8 cellular contexts compared by ENCODE assay signal in genomic region chr7:129948338-129948737, GRCh38. TPM values are rescaled to one million over a fixed set of nuclear protein-coding genes. Genes with fewer than 3 reads are reported as not detected.
A peak's percentile ranks its signal among the peaks of the same experiment; 100 is the strongest.
DNase-seq lines count a peak whose midpoint lies in the region; ATAC-seq and TF ChIP-seq lines count a peak whose summit lies in the region.

No MANE protein-coding gene starts in this region.

- POLR2A ChIA-PET in PC-3 (lab: Charles Lee; ENCODE audit: unreplicated experiment), result interaction anchor here (0.7 to 1.6 kb wide), 4 partner anchors 11 to 61 kb away, joined by 3 to 16 read pairs (median 5); no protein-coding TSS in a partner anchor

- ATAC-seq in PC-3 (no peak), GM19455 (IDR thresholded peaks at IDR 0.05; ENCODE audit: unreplicated experiment) (no peak), GM18498 (IDR thresholded peaks at IDR 0.05; ENCODE audit: unreplicated experiment) (no peak)

- peak overlapping the region; percentile 95 for H3K4me2 ChIP-seq in PC-3 (ENCODE audit: low read length)
- peak overlapping the region; percentile 42 for H3K4me2 ChIP-seq in parathyroid adenoma (ENCODE audit: low read length)

- peaks cover 26% of the 10 kb centered on the region for H4K20me1 ChIP-seq in PC-3 (ENCODE audit: low read length)

- H3F3A ChIP-seq in PC-3 (ENCODE audit: low read length, unreplicated experiment), result peaks cover 8% of the 10 kb centered on the region

- H3K9ac ChIP-seq in PC-3 (ENCODE audit: low read length), result no peak overlapping the region
- H3K9ac ChIP-seq in parathyroid adenoma, result no peak overlapping the region

- no TSS peak for BruUV-seq in PC-3 (replicated peaks; lab: Mats Ljungman, UMichigan)

- CTCF ChIA-PET in PC-3 (lab: Charles Lee), result interaction anchor here (0.6 to 1.3 kb wide), 5 partner anchors 10 to 123 kb away, joined by 3 to 11 read pairs (median 4); no protein-coding TSS in a partner anchor

- H3K9me3 ChIP-seq in PC-3 (ENCODE audit: low read length) (no peaks in the 10 kb centered on the region), esophagus (ENCODE audit: control insufficient read depth in 2 of 2, insufficient read depth in 1 of 2, low read depth in 1 of 2, low read length in 1 of 2) (no peaks in the 10 kb centered on the region), parathyroid adenoma (ENCODE audit: control insufficient read depth, low read length) (no peaks in the 10 kb centered on the region)

- TF ChIP-seq CTCF in PC-3 (conservative IDR thresholded peaks at IDR 0.05; ENCODE audit: low read depth, low read length) (no peak), parathyroid adenoma (IDR thresholded peaks at IDR 0.05) (no peak)

- H3K79me2 ChIP-seq in ACC112 (ENCODE audit: control insufficient read depth, insufficient read depth, low read length, unreplicated experiment) (peaks cover 83% of the 10 kb centered on the region), PC-3 (ENCODE audit: low read length) (peaks cover 86% of the 10 kb centered on the region), parathyroid adenoma (peaks cover 58% of the 10 kb centered on the region)

- H3K27me3 ChIP-seq in ACC112 (ENCODE audit: insufficient read depth, low read length), result no peaks in the 10 kb centered on the region
- no peaks in the 10 kb centered on the region for H3K27me3 ChIP-seq in PC-3 (ENCODE audit: low read length)
- H3K27me3 ChIP-seq in esophagus (ENCODE audit: control insufficient read depth in 1 of 2, insufficient read depth in 2 of 2, low read length in 2 of 2), result no peaks in the 10 kb centered on the region
- H3K27me3 ChIP-seq in parathyroid adenoma (ENCODE audit: control insufficient read depth, insufficient read depth, low read length), result no peaks in the 10 kb centered on the region

- H3K36me3 ChIP-seq in ACC112 (ENCODE audit: insufficient read depth, low read length) (no peaks in the 10 kb centered on the region), PC-3 (ENCODE audit: low read depth, low read length) (no peaks in the 10 kb centered on the region), esophagus (ENCODE audit: control insufficient read depth in 2 of 2, insufficient read depth in 2 of 2, low read length in 1 of 2) (peaks cover 0 to 1% of the 10 kb centered on the region in 2 donors), parathyroid adenoma (ENCODE audit: control insufficient read depth, insufficient read depth, low read length) (no peaks in the 10 kb centered on the region)

- no peaks in the 10 kb centered on the region for H3K9me2 ChIP-seq in PC-3 (replicated peaks; ENCODE audit: low read length)

- intact Hi-C loops in PC-3 (cut with micrococcal nuclease), result loop anchor here (2.0 to 5.0 kb wide), 2 partner anchors 42 to 96 kb away; no protein-coding TSS in a partner anchor

- H2AFZ ChIP-seq in ACC112 (ENCODE audit: low read length, unreplicated experiment), result no peak overlapping the region
- no peak overlapping the region for H2AFZ ChIP-seq in PC-3 (ENCODE audit: low read length)
- H2AFZ ChIP-seq in parathyroid adenoma, result no peak overlapping the region

- H3K4me3 ChIP-seq in ACC112 (ENCODE audit: low read depth, low read length), result peak overlapping the region; percentile 97
- H3K4me3 ChIP-seq in PC-3 (ENCODE audit: low read length), result peak overlapping the region; percentile 95; the same call in 1 of the 2 replicates
- peak overlapping the region in 1 of 2 donors; percentile 85 for H3K4me3 ChIP-seq in esophagus (ENCODE audit: low read depth in 1 of 2, low read length in 2 of 2)
- peak overlapping the region; percentile 94 for H3K4me3 ChIP-seq in parathyroid adenoma (ENCODE audit: low read depth, low read length)

- DNase-seq in PC-3 (no peak), dermis blood vessel endothelial cell (no peak), iPS-NIHi11 (ENCODE audit: low spot score) (no peak)

- H3K4me1 ChIP-seq in ACC112 (ENCODE audit: control insufficient read depth, insufficient read depth, low read length, unreplicated experiment) (peaks cover 24% of the 10 kb centered on the region), PC-3 (ENCODE audit: insufficient read depth, low read length) (peaks cover 29% of the 10 kb centered on the region), esophagus (ENCODE audit: control insufficient read depth in 2 of 2, insufficient read depth in 2 of 2, low read length in 1 of 2) (peaks cover 0 to 2% of the 10 kb centered on the region in 2 donors), parathyroid adenoma (peaks cover 17% of the 10 kb centered on the region)

- WGBS in esophagus, 2 donors, result 73 to 81% methylated on average over 5 of the region's 5 CpGs

- H3K27ac ChIP-seq in ACC112 (ENCODE audit: low read depth, low read length) (peak overlapping the region; percentile 75), PC-3 (ENCODE audit: low read length) (peak overlapping the region; percentile 95), esophagus (ENCODE audit: low read depth in 2 of 2, low read length in 1 of 2) (peak overlapping the region; percentile 81 to 99), parathyroid adenoma (peak overlapping the region; percentile 87)

RNA-seq across cellular contexts. Expression of gene UBE2H, which starts 4.4 kb away (rescaled TPM):
- 62.5 and 102 TPM in 2 replicates for total RNA-seq in PC-3 (2014; rRNA removed)
- 10 to 100 TPM; 31.1 to 51.1 TPM for polyA plus RNA-seq in esophagus
- total RNA-seq in dermis blood vessel endothelial cell, result 71.5 and 87.2 TPM in 2 replicates
